ENCODE assay signal across 22 cellular contexts in the genomic region with DNA sequence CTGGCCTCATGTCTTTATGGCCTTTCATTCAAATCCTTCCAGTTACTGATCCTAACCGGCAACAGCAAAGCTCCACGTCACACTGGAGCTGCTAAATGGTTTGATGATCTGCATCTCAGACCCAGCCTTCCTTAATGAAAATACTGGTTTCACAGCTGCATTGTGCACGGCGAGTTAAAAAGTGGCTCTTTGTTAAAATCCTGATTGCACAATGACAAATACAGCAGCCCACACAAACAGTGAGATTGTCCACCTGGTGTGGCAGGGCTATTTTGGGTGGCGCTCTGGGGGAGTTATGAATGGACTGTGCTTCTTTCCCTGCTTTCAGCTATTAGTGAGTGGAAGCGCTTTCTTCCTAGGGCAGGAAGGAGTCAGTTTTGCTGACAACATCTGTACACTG.
DNase-seq lines count a peak whose midpoint lies in the region; ATAC-seq, FAIRE-seq and TF ChIP-seq lines count a peak whose summit lies in the region.
"Had no signal": no experiment of that assay in that cellular context is flagged by ENCODE, and none has a peak within 500 bp of the region (broad histone marks: within the 10 kb centered on the region; RNA-seq: fewer than 3 reads in every experiment).

No MANE protein-coding gene starts in this region.

- peaks cover 5% of the 10 kb centered on the region for H3K36me3 Mint-ChIP-seq in CD4-positive, alpha-beta T cell (ENCODE audit: low read depth)
- H3K36me3 Mint-ChIP-seq: mesothelial cell of epicardium had no signal

- TF ChIP-seq CTCF in CD4-positive, alpha-beta T cell (IDR thresholded peaks at IDR 0.05): no peak

- FAIRE-seq in GM18507 (lab: Jason Lieb, UNC): peak; percentile 52
- FAIRE-seq: G401.6, keratinocyte, TTC549 had no signal

- no peaks in the 10 kb centered on the region for H3K4me1 Mint-ChIP-seq in CD4-positive, alpha-beta T cell (ENCODE audit: low read depth)
- H3K4me1 Mint-ChIP-seq: activated CD4-positive, alpha-beta T cell treated with anti-CD3 and anti-CD28 coated beads, Interleukin-2, amount 10 ng/mL, durations not matched to agents 7 days and 5 days; mesothelial cell of epicardium had no signal

- H3K27me3 Mint-ChIP-seq in CD4-positive, alpha-beta T cell: peaks cover 23% of the 10 kb centered on the region

- ATAC-seq in GM19324 (IDR thresholded peaks at IDR 0.05; ENCODE audit: low FRiP score, unreplicated experiment) (peak; percentile 27), HG02884 (IDR thresholded peaks at IDR 0.05; ENCODE audit: unreplicated experiment) (peak; percentile 31), GM21390 (IDR thresholded peaks at IDR 0.05; ENCODE audit: unreplicated experiment) (no peak)
- ATAC-seq in CD4-positive, alpha-beta T cell (ENCODE audit: poor library complexity): no peak

- no peaks in the 10 kb centered on the region for H3K27me3 ChIP-seq in CD4-positive, alpha-beta T cell (ENCODE audit: control insufficient read depth, insufficient read depth, low read length)

- POLR2A ChIA-PET in CD4-positive, alpha-beta T cell (lab: Charles Lee): no interaction called here

- DNase-seq in GM18507 (ENCODE audit: extremely low spot score, insufficient read length, low read depth): no peak
- DNase-seq in SK-MEL-5 (ENCODE audit: low read depth, low spot score): peak; percentile 75
- no peak for DNase-seq in CD4-positive, alpha-beta T cell
- no peak for DNase-seq in Ammon's horn (ENCODE audit: low spot score)
- no peak for DNase-seq in globus pallidus (ENCODE audit: low spot score)
- DNase-seq: activated CD4-positive, alpha-beta T cell treated with anti-CD3 and anti-CD28 coated beads, Interleukin-2, amount 10 ng/mL, durations not matched to agents 7 days and 5 days; activated CD8-positive, alpha-beta memory T cell treated with anti-CD3 and anti-CD28 coated beads, Interleukin-2, amount 50 U/mL, for 48 hours; cerebellar nuclear complex; effector memory CD4-positive, alpha-beta T cell; NCI-H1048; NCI-H2107; stimulated activated CD4-positive, alpha-beta T cell treated with anti-CD3 and anti-CD28 coated beads, Interleukin-15, amount 100 ng/mL, for 24 hours; stimulated activated naive CD4-positive, alpha-beta T cell; trophoblast cell had no signal

- CTCF ChIA-PET in CD4-positive, alpha-beta T cell (lab: Charles Lee): no interaction called here

- H3K9me3 Mint-ChIP-seq in CD4-positive, alpha-beta T cell: peaks cover 1% of the 10 kb centered on the region
- H3K9me3 Mint-ChIP-seq: activated CD4-positive, alpha-beta T cell treated with anti-CD3 and anti-CD28 coated beads, Interleukin-2, amount 10 ng/mL, durations not matched to agents 7 days and 5 days; mesothelial cell of epicardium had no signal

- no peak overlapping the region for H3K4me3 Mint-ChIP-seq in CD4-positive, alpha-beta T cell
- H3K4me3 Mint-ChIP-seq: activated CD4-positive, alpha-beta T cell treated with anti-CD3 and anti-CD28 coated beads, Interleukin-2, amount 10 ng/mL, durations not matched to agents 7 days and 5 days; mesothelial cell of epicardium had no signal

- intact Hi-C loops in CD4-positive, alpha-beta T cell (cut with DNase I, micrococcal nuclease): no loop called here

- H3K27ac ChIP-seq in CD4-positive, alpha-beta T cell (ENCODE audit: low read depth, low read length): no peak overlapping the region
- H3K27ac ChIP-seq: neutrophil had no signal

- in situ Hi-C loops in SK-MEL-5 (cut with HindIII; ENCODE audit: low pct_unique_long_range_greater_than_20kb, low sequenced_read_pairs): no loop called here

- no peak overlapping the region for H3K27ac Mint-ChIP-seq in CD4-positive, alpha-beta T cell
- H3K27ac Mint-ChIP-seq: activated CD4-positive, alpha-beta T cell treated with anti-CD3 and anti-CD28 coated beads, Interleukin-2, amount 10 ng/mL, durations not matched to agents 7 days and 5 days; mesothelial cell of epicardium had no signal

- H3K9me3 ChIP-seq in CD4-positive, alpha-beta T cell (ENCODE audit: control insufficient read depth, low read length): no peaks in the 10 kb centered on the region
- H3K9me3 ChIP-seq: neutrophil had no signal

Comparison
In these comparisons a context has a peak if more than half of its experiments do, and no peak if none do; other contexts are left out.
1. ATAC-seq: peak in GM19324 (single experiment) and HG02884 (single experiment); none in CD4-positive, alpha-beta T cell (single experiment) and GM21390 (single experiment).